ENCODE assay signal across 34 cellular contexts in genomic region chr1:35939484-35939883, GRCh38. TPM values are rescaled to one million over a fixed set of nuclear protein-coding genes. Genes with fewer than 3 reads are reported as not detected.
DNase-seq lines count a peak whose midpoint lies in the region; ATAC-seq, FAIRE-seq and TF ChIP-seq lines count a peak whose summit lies in the region.
"Had no signal": no experiment of that assay in that cellular context is flagged by ENCODE, and none has a peak within 500 bp of the region (broad histone marks: within the 10 kb centered on the region; RNA-seq: fewer than 3 reads in every experiment).

No MANE protein-coding gene starts in this region.

- FAIRE-seq in K562 (lab: Jason Lieb, UNC), result no peak
- FAIRE-seq: A549, D721Med had no signal

- CTCF ChIA-PET in HEK293 (lab: Yijun Ruan, JAX), result no interaction called here
- CTCF ChIA-PET in K562 (lab: Yijun Ruan, JAX; ENCODE audit: low intra/inter-chr PET ratio), result no interaction called here

- no peak for TF ChIP-seq RAD21 in K562 (CRISPR knock-in tag; conservative IDR thresholded peaks at IDR 0.05 in 1 of 2, IDR thresholded peaks at IDR 0.05 in 1 of 2)

- TF ChIP-seq CTCF in HEK293 (tag by site-specific recombination; IDR thresholded peaks at IDR 0.05) (no peak), K562 (IDR thresholded peaks at IDR 0.05 in 2 of 3, conservative IDR thresholded peaks at IDR 0.05 in 1 of 3; ENCODE audit: insufficient read depth in 2 of 3, low read depth in 1 of 3, low read length in 3 of 3) (no peak)

- H3K4me1 ChIP-seq in HEK293 (ENCODE audit: control insufficient read depth, insufficient read depth, low read length) (peaks cover 12% of the 10 kb centered on the region), K562 (replicated peaks in 1 of 2; ENCODE audit: control insufficient read depth in 2 of 2, insufficient read depth in 2 of 2, low read length in 2 of 2) (peaks cover 11 to 21% of the 10 kb centered on the region in 2 experiments)
- H3K4me1 ChIP-seq: A549, BE2C, Caco-2 had no signal

- H3K4me3 Mint-ChIP-seq in activated T-helper 2 cell treated with anti-CD3 and anti-CD28 coated beads, Interferon-gamma antibody, Interleukin-2, Interleukin-4, amounts not matched to agents 10 μg/mL and 5 μg/mL and 100 μg/mL, durations not matched to agents 14 hours and 24 hours and 36 hours (ENCODE audit: low read depth), result no peak overlapping the region
- H3K4me3 Mint-ChIP-seq: B cell; CD14-positive monocyte; CD4-positive, alpha-beta memory T cell; CD4-positive, alpha-beta T cell; CD4-positive, CD25-positive, alpha-beta regulatory T cell; CD8-positive, alpha-beta memory T cell; CD8-positive, alpha-beta T cell had no signal

- H3K27ac ChIP-seq in HEK293 (ENCODE audit: extremely low read depth, low read depth, low read length) (no peak overlapping the region), SK-N-MC (0 out of 2 replicates have a peak overlapping the region, but pooled peaks have one; percentile 19), K562 (ENCODE audit: extremely low read depth, low read depth, low read length) (no peak overlapping the region)
- H3K27ac ChIP-seq: 22Rv1; A549; BLaER1; BLaER1 treated with 17β-estradiol and CSF1 and Interleukin-3, amounts not matched to agents 10 nM and 100 nM; C4-2B had no signal

- H2AFZ ChIP-seq in K562 (ENCODE audit: low read depth, low read length), result no peak overlapping the region

- H3K36me3 Mint-ChIP-seq in activated T-helper 2 cell treated with anti-CD3 and anti-CD28 coated beads, Interferon-gamma antibody, Interleukin-2, Interleukin-4, amounts not matched to agents 10 μg/mL and 5 μg/mL and 100 μg/mL, durations not matched to agents 14 hours and 24 hours and 36 hours (ENCODE audit: low read depth), result peaks cover 9% of the 10 kb centered on the region

- no peaks in the 10 kb centered on the region for H3K27me3 Mint-ChIP-seq in activated T-helper 2 cell treated with anti-CD3 and anti-CD28 coated beads, Interferon-gamma antibody, Interleukin-2, Interleukin-4, amounts not matched to agents 10 μg/mL and 5 μg/mL and 100 μg/mL, durations not matched to agents 14 hours and 24 hours and 36 hours (ENCODE audit: low read depth)
- H3K27me3 Mint-ChIP-seq: B cell; CD4-positive, alpha-beta memory T cell; CD4-positive, alpha-beta T cell; CD4-positive, CD25-positive, alpha-beta regulatory T cell; CD8-positive, alpha-beta memory T cell had no signal

- DNase-seq in SK-N-MC (ENCODE audit: low read depth, low spot score) (no peak), K562 (ENCODE audit: extremely low read depth in 1 of 4, low spot score in 3 of 4) (no peak), NCI-H1417 treated with DMSO at 0.1 percent for 48 hours (lab: John Stamatoyannopoulos, UW) (no peak), SIG-M5 (lab: John Stamatoyannopoulos, UW) (no peak)
- no peak for DNase-seq in activated T-helper 2 cell treated with anti-CD3 and anti-CD28 coated beads, Interferon-gamma antibody, Interleukin-2, Interleukin-4, amounts not matched to agents 10 μg/mL and 5 μg/mL and 100 μg/mL, durations not matched to agents 14 hours and 24 hours and 36 hours (ENCODE audit: low spot score)
- DNase-seq: 8988T; ACHN; AML-193; BE2C; C1 segment of cervical spinal cord; Caco-2; Calu3; CD4-positive, alpha-beta memory T cell; CD4-positive, alpha-beta T cell; CD4-positive, CD25-positive, alpha-beta regulatory T cell; CD8-positive, alpha-beta memory T cell; CD8-positive, alpha-beta T cell; COR-L47; DMS 273 treated with DMSO at 0.1 percent for 48 hours; DMS153; DMS53; DMS79; DMS79 treated with DMSO at 0.1 percent for 48 hours; DND-41; EL had no signal

- 94% methylated on average over 3 of the region's 3 CpGs for WGBS in K562 (ENCODE audit: insufficient coverage, low coverage, missing lambda C conversion rate)

- TF ChIP-seq EP300 in K562 (IDR thresholded peaks at IDR 0.05; ENCODE audit: low read length), result no peak

- no peak overlapping the region for H3K4me2 ChIP-seq in K562 (ENCODE audit: insufficient read depth, low read length)
- H3K4me2 ChIP-seq: A549; BLaER1; BLaER1 treated with 17β-estradiol and CSF1 and Interleukin-3, amounts not matched to agents 10 nM and 100 nM had no signal

- no peak overlapping the region for H3K27ac Mint-ChIP-seq in activated T-helper 2 cell treated with anti-CD3 and anti-CD28 coated beads, Interferon-gamma antibody, Interleukin-2, Interleukin-4, amounts not matched to agents 10 μg/mL and 5 μg/mL and 100 μg/mL, durations not matched to agents 14 hours and 24 hours and 36 hours
- H3K27ac Mint-ChIP-seq: B cell; CD4-positive, alpha-beta T cell; CD4-positive, CD25-positive, alpha-beta regulatory T cell; CD8-positive, alpha-beta T cell had no signal

- H3K4me3 ChIP-seq in HEK293 (ENCODE audit: low read depth, low read length) (no peak overlapping the region), SK-N-MC (no peak overlapping the region), K562 (no peak overlapping the region)
- H3K4me3 ChIP-seq: A549; BLaER1; BLaER1 treated with 17β-estradiol and CSF1 and Interleukin-3, amounts not matched to agents 10 nM and 100 nM had no signal

- no peaks in the 10 kb centered on the region for H3K27me3 ChIP-seq in K562 (ENCODE audit: control insufficient read depth in 2 of 2, insufficient read depth in 2 of 2, low read length in 2 of 2)
- H3K27me3 ChIP-seq: BE2C; BLaER1; BLaER1 treated with 17β-estradiol and CSF1 and Interleukin-3, amounts not matched to agents 10 nM and 100 nM had no signal

- H3K9me3 ChIP-seq in HEK293 (ENCODE audit: control insufficient read depth, insufficient read depth, low read depth, low read length), result no peaks in the 10 kb centered on the region
- no peaks in the 10 kb centered on the region for H3K9me3 ChIP-seq in SK-N-MC (ENCODE audit: low read depth, low read length)
- H3K9me3 ChIP-seq in K562 (replicated peaks; ENCODE audit: control insufficient read depth, insufficient read depth, low read depth, low read length), result no peaks in the 10 kb centered on the region
- H3K9me3 ChIP-seq: A549, BE2C, BLaER1, Caco-2 had no signal

- peaks cover 95% of the 10 kb centered on the region for H3K79me2 ChIP-seq in K562 (ENCODE audit: control insufficient read depth, insufficient read depth, low read length)

- intact Hi-C loops in K562 (cut with micrococcal nuclease), result no loop called here
- intact Hi-C loops in activated T-helper 2 cell treated with anti-CD3 and anti-CD28 coated beads, Interferon-gamma antibody, Interleukin-2, Interleukin-4, amounts not matched to agents 10 μg/mL and 5 μg/mL and 100 μg/mL, durations not matched to agents 14 hours and 24 hours and 36 hours (cut with micrococcal nuclease), result no loop called here

- no TSS peak for BruUV-seq in K562 (replicated peaks; lab: Mats Ljungman, UMichigan)

- POLR2A ChIA-PET in HEK293 (lab: Yijun Ruan, JAX), result no interaction called here
- POLR2A ChIA-PET in K562 (lab: Yijun Ruan, JAX), result no interaction called here

- H3K9me1 ChIP-seq in K562 (ENCODE audit: control insufficient read depth, insufficient read depth, low read length), result no peaks in the 10 kb centered on the region

- H3K36me3 ChIP-seq in HEK293 (ENCODE audit: control insufficient read depth in 2 of 2, insufficient read depth in 1 of 2, low read length in 2 of 2) (no peaks in the 10 kb centered on the region), SK-N-MC (ENCODE audit: insufficient read depth, low read length) (no peaks in the 10 kb centered on the region), K562 (ENCODE audit: control insufficient read depth, insufficient read depth, low read length) (peaks cover 3% of the 10 kb centered on the region; the same call in 2 of the 3 replicates)
- H3K36me3 ChIP-seq: BE2C, BLaER1 had no signal

- peaks cover 3% of the 10 kb centered on the region for H3K9me3 Mint-ChIP-seq in activated T-helper 2 cell treated with anti-CD3 and anti-CD28 coated beads, Interferon-gamma antibody, Interleukin-2, Interleukin-4, amounts not matched to agents 10 μg/mL and 5 μg/mL and 100 μg/mL, durations not matched to agents 14 hours and 24 hours and 36 hours
- H3K9me3 Mint-ChIP-seq: CD14-positive monocyte; CD4-positive, alpha-beta memory T cell; CD4-positive, alpha-beta T cell; CD4-positive, CD25-positive, alpha-beta regulatory T cell; CD8-positive, alpha-beta memory T cell; CD8-positive, alpha-beta T cell had no signal

- H3K4me1 Mint-ChIP-seq in activated T-helper 2 cell treated with anti-CD3 and anti-CD28 coated beads, Interferon-gamma antibody, Interleukin-2, Interleukin-4, amounts not matched to agents 10 μg/mL and 5 μg/mL and 100 μg/mL, durations not matched to agents 14 hours and 24 hours and 36 hours (ENCODE audit: low read depth), result peaks cover 26% of the 10 kb centered on the region

- H3K9ac ChIP-seq in SK-N-MC (ENCODE audit: insufficient read length) (no peak overlapping the region), K562 (ENCODE audit: insufficient read depth in 1 of 2, low read depth in 2 of 2, low read length in 2 of 2) (no peak overlapping the region)
- H3K9ac ChIP-seq: BLaER1; BLaER1 treated with 17β-estradiol and CSF1 and Interleukin-3, amounts not matched to agents 10 nM and 100 nM had no signal

- H4K20me1 ChIP-seq in K562 (replicated peaks; ENCODE audit: control insufficient read depth, insufficient read depth, low read length), result no peaks in the 10 kb centered on the region

- ATAC-seq in K562, result no peak
- ATAC-seq: A549; CD8-positive, alpha-beta T cell had no signal

- TF ChIP-seq POLR2A in K562 (conservative IDR thresholded peaks at IDR 0.05), result no peak

- in situ Hi-C loops in K562 (cut with MboI), result no loop called here

RNA-seq across cellular contexts. Expression of gene AGO3, which starts 8.6 kb away (rescaled TPM):
- total RNA-seq in K562 (2011; cell fraction: chromatin; rRNA removed; ENCODE audit: low replicate concordance), result 154 and 202 TPM in 2 replicates
- 54.0 and 60.4 TPM in 2 replicates for total RNA-seq in K562 (2011; cell fraction: nucleolus; rRNA removed)
- 64.7 and 73.4 TPM in 2 replicates for total RNA-seq in K562 (2011; cell fraction: nucleoplasm; rRNA removed)
- total RNA-seq in K562 (2014; rRNA removed) (19.2 and 21.8 TPM in 2 replicates), K562 (2014; rRNA removed; fragmentation: Illumina TruSeq; extraction: Trizol) (31.2 and 36.0 TPM in 2 replicates), K562 (2015; rRNA removed; fragmentation: Illumina TruSeq; extraction: Trizol) (22.7 and 24.6 TPM in 2 replicates), K562 (2021) (26.3 and 31.1 TPM in 2 replicates)
- polyA plus RNA-seq in K562 (2011; rRNA removed) (41.5 and 47.3 TPM in 2 replicates), K562 (2014; fragmentation: Illumina TruSeq; extraction: Trizol) (25.7 and 28.4 TPM in 2 replicates), K562 (2014; fragmentation: Nextera tagmentation; extraction: Ambion mirVana) (1 to 10 TPM; 4.5 to 4.6 TPM), K562 (2014; rRNA removed) (17.3 and 20.3 TPM in 2 replicates)
- polyA plus RNA-seq in K562 (2011; cell fraction: cytosol; rRNA removed), result 16.6 and 25.4 TPM in 2 replicates
- polyA plus RNA-seq in K562 (2011; cell fraction: nucleus; rRNA removed), result 59.9 and 63.6 TPM in 2 replicates
- polyA plus RNA-seq in K562 (2012), result 14.7 and 15.5 TPM in 2 replicates
- polyA minus RNA-seq in K562 (2011; rRNA and poly(A)+ RNA removed), result 106 and 124 TPM in 2 replicates
- polyA minus RNA-seq in K562 (2011; cell fraction: cytosol; rRNA and poly(A)+ RNA removed), result 34.4 and 36.0 TPM in 2 replicates
- 35.7 and 79.5 TPM in 2 replicates for polyA minus RNA-seq in K562 (2011; cell fraction: nucleus; rRNA and poly(A)+ RNA removed)
- 21.2 and 26.7 TPM in 2 replicates for total RNA-seq in activated T-helper 2 cell treated with anti-CD3 and anti-CD28 coated beads, Interferon-gamma antibody, Interleukin-2, Interleukin-4, amounts not matched to agents 10 μg/mL and 5 μg/mL and 100 μg/mL, durations not matched to agents 14 hours and 24 hours and 36 hours

RNA-seq across cellular contexts. Expression of gene AGO1, which starts 56.5 kb away (rescaled TPM):
- 74.1 and 88.4 TPM in 2 replicates for total RNA-seq in K562 (2011; cell fraction: chromatin; rRNA removed; ENCODE audit: low replicate concordance)
- 28.0 and 34.0 TPM in 2 replicates for total RNA-seq in K562 (2011; cell fraction: nucleolus; rRNA removed)
- 60.8 and 97.1 TPM in 2 replicates for total RNA-seq in K562 (2011; cell fraction: nucleoplasm; rRNA removed)
- total RNA-seq in K562 (2014; rRNA removed) (26.0 and 30.2 TPM in 2 replicates), K562 (2014; rRNA removed; fragmentation: Illumina TruSeq; extraction: Trizol) (27.4 and 29.5 TPM in 2 replicates), K562 (2015; rRNA removed; fragmentation: Illumina TruSeq; extraction: Trizol) (26.1 and 26.5 TPM in 2 replicates), K562 (2021) (59.4 and 64.2 TPM in 2 replicates)
- polyA plus RNA-seq in K562 (2011; rRNA removed) (21.2 and 25.7 TPM in 2 replicates), K562 (2014; fragmentation: Illumina TruSeq; extraction: Trizol) (25.7 and 27.1 TPM in 2 replicates), K562 (2014; fragmentation: Nextera tagmentation; extraction: Ambion mirVana) (10 to 100 TPM in 1 of 2 experiments, 1 to 10 TPM in 1; 7.3 to 13.3 TPM), K562 (2014; rRNA removed) (20.8 and 21.2 TPM in 2 replicates)
- 23.0 and 25.9 TPM in 2 replicates for polyA plus RNA-seq in K562 (2011; cell fraction: cytosol; rRNA removed)
- 51.2 and 62.9 TPM in 2 replicates for polyA plus RNA-seq in K562 (2011; cell fraction: nucleus; rRNA removed)
- polyA plus RNA-seq in K562 (2012), result 12.8 and 19.1 TPM in 2 replicates
- polyA minus RNA-seq in K562 (2011; rRNA and poly(A)+ RNA removed), result 54.8 and 61.7 TPM in 2 replicates
- 44.2 and 50.2 TPM in 2 replicates for polyA minus RNA-seq in K562 (2011; cell fraction: cytosol; rRNA and poly(A)+ RNA removed)
- 21.4 and 34.9 TPM in 2 replicates for polyA minus RNA-seq in K562 (2011; cell fraction: nucleus; rRNA and poly(A)+ RNA removed)
- 36.9 and 38.6 TPM in 2 replicates for total RNA-seq in activated T-helper 2 cell treated with anti-CD3 and anti-CD28 coated beads, Interferon-gamma antibody, Interleukin-2, Interleukin-4, amounts not matched to agents 10 μg/mL and 5 μg/mL and 100 μg/mL, durations not matched to agents 14 hours and 24 hours and 36 hours
